Comparison of ENCODE assay signal across 8 cellular contexts in genomic region chr22:33591946-33592345, GRCh38.
"Had no signal": no experiment of that assay in that cellular context is flagged by ENCODE, and none has a peak within 500 bp of the region (broad histone marks: within the 10 kb centered on the region; RNA-seq: fewer than 3 reads in every experiment).

No MANE protein-coding gene starts in this region.

- FAIRE-seq: G401.6, GM12878, GM12891, GM12892, GM18507, GM19239 had no signal

- DNase-seq: GDM1, GF-D8 had no signal

- H3K4me3 ChIP-seq: GM12878 had no signal

- ATAC-seq: GM12878 had no signal
